1 cellular context compared by ENCODE assay signal in the genomic region with DNA sequence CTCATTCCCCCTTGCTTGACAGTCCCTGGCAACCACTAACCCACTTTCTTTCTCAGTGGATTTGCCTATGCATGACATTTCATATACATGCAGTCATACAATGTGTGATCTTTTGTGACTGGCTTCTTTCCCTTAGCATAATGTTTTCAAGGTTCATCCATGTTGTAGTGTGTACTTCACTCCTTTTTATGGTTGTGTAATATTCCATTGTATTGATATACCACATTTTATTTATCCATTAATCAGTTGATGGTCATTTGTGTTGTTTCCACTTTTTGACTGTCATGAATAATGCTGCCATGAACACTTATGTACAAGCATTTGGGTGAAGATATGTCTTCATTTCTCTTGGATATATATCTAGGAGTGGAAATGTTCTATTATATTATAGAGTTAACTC.
TF ChIP-seq lines count a peak whose summit lies in the region.

No MANE protein-coding gene starts in this region.

TF ChIP-seq in SK-N-SH, 30 proteins besides CTCF, POLR2A, EP300 and RAD21 (continued from another document):
- TF ChIP-seq, protein P1, sequence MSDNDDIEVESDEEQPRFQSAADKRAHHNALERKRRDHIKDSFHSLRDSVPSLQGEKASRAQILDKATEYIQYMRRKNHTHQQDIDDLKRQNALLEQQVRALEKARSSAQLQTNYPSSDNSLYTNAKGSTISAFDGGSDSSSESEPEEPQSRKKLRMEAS (IDR thresholded peaks at IDR 0.05; ENCODE audit: low read depth): no peak
- TF ChIP-seq MXI1 (IDR thresholded peaks at IDR 0.05; ENCODE audit: low read depth, low read length): no peak
- no peak for TF ChIP-seq NRF1 (IDR thresholded peaks at IDR 0.05; ENCODE audit: low read depth, low read length)
